9 cellular contexts compared by ENCODE assay signal in genomic region chr1:150487763-150488115, GRCh38. TPM values are rescaled to one million over a fixed set of nuclear protein-coding genes. Genes with fewer than 3 reads are reported as not detected.
DNase-seq lines count a peak whose midpoint lies in the region; ATAC-seq and TF ChIP-seq lines count a peak whose summit lies in the region.
"Had no signal": no experiment of that assay in that cellular context is flagged by ENCODE, and none has a peak within 500 bp of the region (broad histone marks: within the 10 kb centered on the region; RNA-seq: fewer than 3 reads in every experiment).

No MANE protein-coding gene starts in this region.

- no peak for TF ChIP-seq CTCF in SU-DHL-6 (IDR thresholded peaks at IDR 0.05; ENCODE audit: insufficient read depth, low read length, poor library complexity, severe bottlenecking)
- TF ChIP-seq CTCF in fibroblast of pulmonary artery (IDR thresholded peaks at IDR 0.05; ENCODE audit: low read length, missing control alignments), result no peak

- H3K4me2 ChIP-seq in SU-DHL-6 (ENCODE audit: low read depth, low read length, poor library complexity, severe bottlenecking), result peak overlapping the region; percentile 91

- intact Hi-C loops in sciatic nerve (cut with DNase I), result no loop called here

- peak overlapping the region; percentile 92 for H2AFZ ChIP-seq in SU-DHL-6 (ENCODE audit: low read depth, low read length, severe bottlenecking)

- ATAC-seq in GM18505 (IDR thresholded peaks at IDR 0.05; ENCODE audit: unreplicated experiment) (peak; percentile 7), sciatic nerve (no peak), GM21423 (IDR thresholded peaks at IDR 0.05; ENCODE audit: unreplicated experiment) (no peak)

- no peaks in the 10 kb centered on the region for H3K27me3 ChIP-seq in SU-DHL-6 (ENCODE audit: low read length)

- peak overlapping the region; percentile 50 for H3K27ac ChIP-seq in SU-DHL-6 (ENCODE audit: low read depth, low read length)

- H3K9me2 ChIP-seq in SU-DHL-6 (replicated peaks; ENCODE audit: insufficient read depth, low read length), result no peaks in the 10 kb centered on the region

- H3K36me3 ChIP-seq in SU-DHL-6 (ENCODE audit: low read length), result 0 out of 2 replicates have a peak, but pooled peaks cover 2% of the 10 kb centered on the region

- H3K4me3 ChIP-seq in SU-DHL-6 (ENCODE audit: insufficient read depth, low read length, poor library complexity, severe bottlenecking) (peak overlapping the region; percentile 96), fibroblast of pulmonary artery (replicated peaks; ENCODE audit: low read depth, low read length) (peak overlapping the region; percentile 96)

- DNase-seq in fibroblast of pulmonary artery (ENCODE audit: low read depth) (no peak), sciatic nerve (ENCODE audit: low spot score) (peak; percentile 41), 8988T (no peak), NCI-H2107 (lab: John Stamatoyannopoulos, UW) (no peak), cortex of kidney (lab: John Stamatoyannopoulos, UW) (no peak)

- peaks cover 17% of the 10 kb centered on the region for H3K79me2 ChIP-seq in SU-DHL-6 (ENCODE audit: insufficient read depth, low read length)

- H3K9ac ChIP-seq in SU-DHL-6 (ENCODE audit: low read length), result peak overlapping the region; percentile 89

- TF ChIP-seq POLR2A in GM18505 (IDR thresholded peaks at IDR 0.05; ENCODE audit: borderline replicate concordance, extremely low read depth, insufficient read depth, insufficient read length), result no peak

- H4K20me1 ChIP-seq in SU-DHL-6 (ENCODE audit: low read depth, low read length), result no peaks in the 10 kb centered on the region

- H3K9me3 ChIP-seq in SU-DHL-6 (ENCODE audit: insufficient read depth, low read length), result no peaks in the 10 kb centered on the region

- H3F3A ChIP-seq in SU-DHL-6 (ENCODE audit: insufficient read depth), result no peaks in the 10 kb centered on the region; the same call in 1 of the 2 replicates

RNA-seq across cellular contexts. Expression of gene TARS2, which starts 0.5 kb away (rescaled TPM):
- total RNA-seq in sciatic nerve, result 22.4 TPM

RNA-seq across cellular contexts. Expression of gene ECM1, which starts 20.2 kb away (rescaled TPM):
- 19.7 TPM for total RNA-seq in sciatic nerve

RNA-seq across cellular contexts. Expression of gene FALEC, which starts 27.8 kb away (rescaled TPM):
- not detected for total RNA-seq in sciatic nerve
- total RNA-seq: renal cortical epithelial cell had no signal
